ENCODE assay signal across 1 cellular context in the genomic region with DNA sequence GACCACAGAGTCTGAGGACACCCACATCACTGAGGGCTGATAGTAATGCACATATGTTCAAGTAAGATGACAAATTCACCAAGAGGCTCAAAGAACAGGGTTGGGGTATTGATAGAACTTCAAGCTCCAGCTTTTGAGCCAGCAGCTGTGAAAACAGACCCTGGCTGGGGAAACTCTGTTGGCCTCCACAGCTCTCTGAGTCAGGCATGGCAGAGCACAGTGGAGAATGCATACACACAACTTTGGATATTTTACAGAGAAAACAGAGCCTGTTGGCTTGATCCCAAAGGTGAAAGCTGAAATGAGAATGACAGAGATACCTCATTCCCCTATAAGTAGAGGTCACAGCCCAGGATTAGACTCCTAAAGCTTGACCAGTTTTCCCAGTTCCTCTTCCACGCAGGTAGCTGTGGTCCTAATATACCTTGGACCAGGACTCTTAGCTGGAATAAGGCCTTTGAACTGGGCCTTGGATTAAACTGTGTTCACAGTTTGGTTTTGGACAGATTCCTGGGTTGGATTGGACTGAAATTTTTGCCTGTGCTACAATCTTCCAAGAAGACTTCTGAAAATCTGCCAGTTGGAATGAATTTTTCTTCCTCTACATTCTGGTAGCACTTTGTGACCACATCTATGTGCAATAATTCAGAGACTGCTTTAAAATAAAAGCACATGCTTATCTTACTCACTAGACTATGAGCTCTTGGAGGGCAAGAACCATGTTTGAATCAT.
TF ChIP-seq lines count a peak whose summit lies in the region.

No MANE protein-coding gene starts in this region.

TF ChIP-seq in GM23338, 12 proteins besides CTCF, POLR2A, EP300 and RAD21 (continued from another document):
- no peak for TF ChIP-seq ZNF462 (CRISPR knock-in tag; IDR thresholded peaks at IDR 0.05)
- no peak for TF ChIP-seq REST (IDR thresholded peaks at IDR 0.05; ENCODE audit: unreplicated experiment)
- TF ChIP-seq NANOG (IDR thresholded peaks at IDR 0.05; ENCODE audit: borderline replicate concordance), result no peak
- no peak for TF ChIP-seq ZNF331 (CRISPR knock-in tag; IDR thresholded peaks at IDR 0.05; ENCODE audit: low read depth)
